ENCODE assay signal across 8 cellular contexts in the genomic region with DNA sequence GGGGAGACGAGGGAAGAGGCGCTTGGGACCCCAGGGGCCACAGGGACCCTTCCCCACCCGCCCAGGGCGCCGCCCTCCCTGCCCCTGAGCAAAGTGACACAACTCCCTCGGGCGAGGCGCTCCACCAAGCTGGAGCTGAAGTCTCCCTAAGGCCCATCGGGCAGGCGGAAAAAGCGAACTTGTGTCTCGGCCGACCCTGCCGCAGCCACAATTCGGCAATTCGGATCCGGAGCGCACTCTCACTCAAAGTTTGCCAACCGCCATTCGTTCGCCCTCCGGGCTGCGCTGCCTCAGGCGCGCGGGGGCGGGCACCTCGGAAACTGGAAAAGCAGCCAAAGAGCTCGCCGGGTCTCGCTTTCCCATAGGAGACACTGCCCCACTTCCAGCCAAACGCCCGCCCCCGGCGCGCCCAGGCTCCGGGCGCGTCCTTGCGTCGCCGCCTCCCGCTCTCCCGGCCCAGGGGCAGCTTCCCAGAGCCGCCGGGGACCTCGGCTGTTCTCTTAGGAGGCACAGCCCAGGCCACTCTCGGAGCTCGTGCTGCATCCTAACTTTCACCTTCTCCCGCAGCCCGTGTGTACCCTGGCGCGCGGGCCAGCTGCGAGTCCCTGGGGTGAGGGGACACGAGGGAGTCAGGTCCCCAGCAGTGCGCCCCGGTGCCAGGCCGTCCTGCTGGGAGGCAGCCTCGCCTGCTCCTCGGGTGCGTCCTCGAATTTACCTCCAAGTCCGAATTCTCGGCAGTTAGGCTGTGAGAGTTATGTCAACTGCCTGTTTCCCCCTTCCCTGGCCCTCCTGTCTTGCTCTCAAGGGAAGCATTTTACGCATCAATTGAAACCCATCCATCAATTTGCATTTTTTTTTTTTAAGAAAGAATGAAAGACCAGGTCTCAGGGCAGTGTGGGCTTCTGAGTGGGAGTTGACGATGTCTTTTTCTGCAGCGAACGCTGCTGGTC. TPM values are rescaled to one million over a fixed set of nuclear protein-coding genes. Genes with fewer than 3 reads are reported as not detected.
A peak's percentile ranks its signal among the peaks of the same experiment; 100 is the strongest.
DNase-seq lines count a peak whose midpoint lies in the region; ATAC-seq and TF ChIP-seq lines count a peak whose summit lies in the region.

No MANE protein-coding gene starts in this region.

- ATAC-seq in HG02678 (IDR thresholded peaks at IDR 0.05; ENCODE audit: unreplicated experiment): no peak

- peak overlapping the region; percentile 58 to 68 for H3K4me3 ChIP-seq in uterus

- H3K27ac Mint-ChIP-seq in activated CD4-positive, alpha-beta memory T cell treated with anti-CD3 and anti-CD28 coated beads, Interleukin-2, amount 10 ng/mL, durations not matched to agents 7 days and 5 days: no peak overlapping the region

- H3K27me3 Mint-ChIP-seq in activated CD4-positive, alpha-beta memory T cell treated with anti-CD3 and anti-CD28 coated beads, Interleukin-2, amount 10 ng/mL, durations not matched to agents 7 days and 5 days: peaks cover 46% of the 10 kb centered on the region

- POLR2A ChIA-PET in activated CD4-positive, alpha-beta memory T cell treated with anti-CD3 and anti-CD28 coated beads, Interleukin-2, amount 10 ng/mL, durations not matched to agents 7 days and 5 days (lab: Charles Lee): no interaction called here

- H3K9me3 ChIP-seq in uterus: no peaks in the 10 kb centered on the region

- intact Hi-C loops in uterus (cut with DNase I; ENCODE audit: low total_unique reads): loop anchor here (10.0 kb wide), 1 partner anchor 105 kb away; no protein-coding TSS in a partner anchor

- no peaks in the 10 kb centered on the region for H3K27me3 ChIP-seq in uterus

- H3K4me3 Mint-ChIP-seq in activated CD4-positive, alpha-beta memory T cell treated with anti-CD3 and anti-CD28 coated beads, Interleukin-2, amount 10 ng/mL, durations not matched to agents 7 days and 5 days: peak overlapping the region; percentile 50

- no peaks in the 10 kb centered on the region for H3K36me3 ChIP-seq in uterus

- DNase-seq in GM10266 (ENCODE audit: extremely low spot score) (peak; percentile 56), NCI-H1092 (lab: John Stamatoyannopoulos, UW) (peak; percentile 39), fibroblast of gingiva (ENCODE audit: low read depth) (peak; percentile 68), myocyte (ENCODE audit: low read depth) (peak; percentile 59), uterus (peak; percentile 26 to 59)
- peak; percentile 18 for DNase-seq in activated CD4-positive, alpha-beta memory T cell treated with anti-CD3 and anti-CD28 coated beads, Interleukin-2, amount 10 ng/mL, durations not matched to agents 7 days and 5 days

- H3K27ac ChIP-seq in 22Rv1: peak overlapping the region; percentile 85
- peak overlapping the region; percentile 53 to 67 for H3K27ac ChIP-seq in uterus

- CTCF ChIA-PET in activated CD4-positive, alpha-beta memory T cell treated with anti-CD3 and anti-CD28 coated beads, Interleukin-2, amount 10 ng/mL, durations not matched to agents 7 days and 5 days (lab: Charles Lee): no interaction called here

- H3K4me1 Mint-ChIP-seq in activated CD4-positive, alpha-beta memory T cell treated with anti-CD3 and anti-CD28 coated beads, Interleukin-2, amount 10 ng/mL, durations not matched to agents 7 days and 5 days: peaks cover 26% of the 10 kb centered on the region

- TF ChIP-seq CTCF in 22Rv1 (IDR thresholded peaks at IDR 0.05) (no peak), GM10266 (IDR thresholded peaks at IDR 0.05; ENCODE audit: control insufficient read depth, insufficient read depth, low read depth, missing control alignments) (no peak), uterus (IDR thresholded peaks at IDR 0.05) (no peak)

- H3K36me3 Mint-ChIP-seq in activated CD4-positive, alpha-beta memory T cell treated with anti-CD3 and anti-CD28 coated beads, Interleukin-2, amount 10 ng/mL, durations not matched to agents 7 days and 5 days (ENCODE audit: low read depth): peaks cover 8% of the 10 kb centered on the region

- no peaks in the 10 kb centered on the region for H3K9me3 Mint-ChIP-seq in activated CD4-positive, alpha-beta memory T cell treated with anti-CD3 and anti-CD28 coated beads, Interleukin-2, amount 10 ng/mL, durations not matched to agents 7 days and 5 days

- peaks cover 0 to 12% of the 10 kb centered on the region in 2 donors for H3K4me1 ChIP-seq in uterus

- peak in 1 of 2 donors; percentile 17 for TF ChIP-seq POLR2A in uterus (IDR thresholded peaks at IDR 0.05)

RNA-seq across cellular contexts. Expression of a gene that starts 1.4 kb away (rescaled TPM):
- 1 to 10 TPM; 4.4 to 5.6 TPM for total RNA-seq in activated CD4-positive, alpha-beta memory T cell treated with anti-CD3 and anti-CD28 coated beads, Interleukin-2, amount 10 ng/mL, durations not matched to agents 7 days and 5 days
- total RNA-seq in myocyte (5.8 and 8.3 TPM in 2 replicates), uterus (10 to 100 TPM in 2 of 4 donors, 1 to 10 TPM in 2; 1.2 to 41.3 (median 11.7) TPM)
- 5.8 TPM for polyA plus RNA-seq in myocyte (2012)

Comparison
In these comparisons a context has a peak if more than half of its experiments do, and no peak if none do; other contexts are left out.
1. DNase-seq: peak in every context shown above with its lines; median percentile 68 in fibroblast of gingiva; 59 in myocyte; 56 in GM10266; 42 in uterus; 39 in NCI-H1092; 18 in activated CD4-positive, alpha-beta memory T cell treated with anti-CD3 and anti-CD28 coated beads, Interleukin-2, amount 10 ng/mL, durations not matched to agents 7 days and 5 days.